ENCODE assay signal across 23 cellular contexts in the genomic region with DNA sequence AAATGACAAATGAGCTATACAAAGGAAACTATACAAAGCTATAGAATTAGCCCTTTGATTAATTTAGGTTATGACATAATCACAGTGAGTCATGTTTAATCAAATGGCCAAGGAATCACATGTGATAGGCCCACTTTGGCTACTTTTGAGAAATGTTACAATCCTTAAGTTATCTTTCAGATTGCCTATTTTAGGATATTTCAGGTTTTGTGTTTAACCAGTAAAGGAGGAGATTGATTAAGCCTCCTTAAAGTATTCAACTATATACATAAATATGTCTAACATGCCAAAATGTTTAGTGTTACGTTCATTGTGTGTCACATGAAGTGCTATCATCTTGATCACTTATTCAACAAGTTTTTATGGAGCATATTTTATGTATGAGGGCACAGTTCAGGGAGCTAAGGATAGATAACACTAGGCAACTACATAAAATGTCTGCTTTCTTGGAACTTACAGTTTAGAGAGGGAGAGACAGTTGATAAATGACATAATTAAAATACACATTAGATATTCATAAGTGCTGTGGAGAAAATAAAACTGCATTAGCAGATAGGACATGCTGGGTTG.
DNase-seq lines count a peak whose midpoint lies in the region; ATAC-seq, FAIRE-seq and TF ChIP-seq lines count a peak whose summit lies in the region.
"Had no signal": no experiment of that assay in that cellular context is flagged by ENCODE, and none has a peak within 500 bp of the region (broad histone marks: within the 10 kb centered on the region; RNA-seq: fewer than 3 reads in every experiment).

No MANE protein-coding gene starts in this region.

- TF ChIP-seq POLR2A in A549 (IDR thresholded peaks at IDR 0.05; ENCODE audit: low read length), result no peak
- TF ChIP-seq POLR2A in IMR-90 (IDR thresholded peaks at IDR 0.05; ENCODE audit: low read depth, low read length), result no peak
- no peak for TF ChIP-seq POLR2A in esophagus muscularis mucosa (IDR thresholded peaks at IDR 0.05; ENCODE audit: low read depth)

- no peak for TF ChIP-seq EP300 in A549 (IDR thresholded peaks at IDR 0.05)
- TF ChIP-seq EP300 in esophagus muscularis mucosa (IDR thresholded peaks at IDR 0.05), result no peak

- in situ Hi-C loops in IMR-90 (cut with MboI; ENCODE audit: low sequenced_read_pairs), result no loop called here

- H3K14ac ChIP-seq in IMR-90 (replicated peaks; ENCODE audit: low read depth, low read length), result peak overlapping the region; percentile 67

- peak overlapping the region; percentile 67 for H3K9ac ChIP-seq in IMR-90 (ENCODE audit: low read depth, low read length)

- peak overlapping the region; percentile 89 for H2BK15ac ChIP-seq in IMR-90 (ENCODE audit: low read depth, low read length)

- no TSS peak for BruUV-seq in IMR-90 (replicated peaks; lab: Mats Ljungman, UMichigan)

- H3K27me3 Mint-ChIP-seq in mesothelial cell of epicardium (ENCODE audit: low read depth), result no peaks in the 10 kb centered on the region
- peaks cover 29% of the 10 kb centered on the region for H3K27me3 Mint-ChIP-seq in activated CD4-positive, alpha-beta memory T cell treated with anti-CD3 and anti-CD28 coated beads, Interleukin-2, amount 10 ng/mL, durations not matched to agents 7 days and 5 days

- H3K9me1 ChIP-seq in IMR-90 (ENCODE audit: insufficient read depth, low read length), result peaks cover 14% of the 10 kb centered on the region

- intact Hi-C loops in IMR-90 (cut with micrococcal nuclease) (loop anchor here (5.0 kb wide), 2 partner anchors 77 to 108 kb away; partner anchors contain the start of gene LTBP1), esophagus muscularis mucosa (cut with DNase I) (no loop called here)

- dilution Hi-C loops in IMR-90 (cut with HindIII; ENCODE audit: low sequenced_read_pairs, unreplicated experiment), result no loop called here

- peak overlapping the region; percentile 91 for H3K23ac ChIP-seq in IMR-90 (ENCODE audit: low read depth, low read length)

- peaks cover 14% of the 10 kb centered on the region for H3K36me3 Mint-ChIP-seq in mesothelial cell of epicardium
- no peaks in the 10 kb centered on the region for H3K36me3 Mint-ChIP-seq in activated CD4-positive, alpha-beta memory T cell treated with anti-CD3 and anti-CD28 coated beads, Interleukin-2, amount 10 ng/mL, durations not matched to agents 7 days and 5 days (ENCODE audit: low read depth)
- H3K36me3 Mint-ChIP-seq: activated CD8-positive, alpha-beta memory T cell treated with anti-CD3 and anti-CD28 coated beads, Interleukin-2, amount 10 ng/mL, durations not matched to agents 7 days and 5 days had no signal

- peak overlapping the region; percentile 30 for H3K27ac Mint-ChIP-seq in mesothelial cell of epicardium
- no peak overlapping the region for H3K27ac Mint-ChIP-seq in activated CD4-positive, alpha-beta memory T cell treated with anti-CD3 and anti-CD28 coated beads, Interleukin-2, amount 10 ng/mL, durations not matched to agents 7 days and 5 days
- H3K27ac Mint-ChIP-seq: activated CD8-positive, alpha-beta memory T cell treated with anti-CD3 and anti-CD28 coated beads, Interleukin-2, amount 10 ng/mL, durations not matched to agents 7 days and 5 days; activated T-helper 2 cell treated with anti-CD3 and anti-CD28 coated beads, Interferon-gamma antibody, Interleukin-2, Interleukin-4, amounts not matched to agents 10 μg/mL and 5 μg/mL and 100 μg/mL, durations not matched to agents 14 hours and 24 hours and 36 hours had no signal

- peak overlapping the region; percentile 71 for H3K4me2 ChIP-seq in A549
- H3K4me2 ChIP-seq in IMR-90 (ENCODE audit: low read depth, low read length), result peak overlapping the region; percentile 25

- H2BK20ac ChIP-seq in IMR-90 (ENCODE audit: low read depth, low read length), result peak overlapping the region; percentile 95

- H4K91ac ChIP-seq in IMR-90 (ENCODE audit: insufficient read depth, low read depth, low read length), result peak overlapping the region; percentile 69

- H4K8ac ChIP-seq in IMR-90 (ENCODE audit: low read depth in 2 of 2, low read length in 2 of 2), result peak overlapping the region; percentile 66 to 86

- 78% methylated on average over 1 of the region's 1 CpG for WGBS in A549 (ENCODE audit: missing lambda C conversion rate)
- no CpG with 5 or more reads among the region's 1 CpG for WGBS in IMR-90 (ENCODE audit: extremely low coverage in 2 of 2, insufficient read length in 1 of 2), 2 experiments
- WGBS in esophagus muscularis mucosa, result 79% methylated on average over 1 of the region's 1 CpG

- H2AFZ ChIP-seq in IMR-90 (replicated peaks; ENCODE audit: low read length, poor library complexity), result no peak overlapping the region

- 0 out of 6 replicates have a peak, but pooled peaks of 1 of the 2 experiments have one; percentile 5 for ATAC-seq in A549
- ATAC-seq in IMR-90 (ENCODE audit: low read depth), result peak; percentile 7; the same call in 1 of the 2 replicates
- ATAC-seq: activated CD8-positive, alpha-beta memory T cell treated with anti-CD3 and anti-CD28 coated beads, Interleukin-2, amount 10 ng/mL, durations not matched to agents 7 days and 5 days had no signal

- H2BK5ac ChIP-seq in IMR-90 (ENCODE audit: low read depth, low read length, poor library complexity, severe bottlenecking), result peak overlapping the region; percentile 91

- H3K9me3 Mint-ChIP-seq in mesothelial cell of epicardium, result peaks cover 5% of the 10 kb centered on the region
- H3K9me3 Mint-ChIP-seq in activated CD4-positive, alpha-beta memory T cell treated with anti-CD3 and anti-CD28 coated beads, Interleukin-2, amount 10 ng/mL, durations not matched to agents 7 days and 5 days, result no peaks in the 10 kb centered on the region
- H3K9me3 Mint-ChIP-seq: activated T-helper 2 cell treated with anti-CD3 and anti-CD28 coated beads, Interferon-gamma antibody, Interleukin-2, Interleukin-4, amounts not matched to agents 10 μg/mL and 5 μg/mL and 100 μg/mL, durations not matched to agents 14 hours and 24 hours and 36 hours had no signal

- CTCF ChIA-PET in A549 (lab: Yijun Ruan, JAX), result interaction anchor here (0.5 to 3.6 kb wide), 6 partner anchors 9 to 422 kb away, joined by 3 to 24 read pairs (median 4); no protein-coding TSS in a partner anchor
- CTCF ChIA-PET in IMR-90 (lab: Yijun Ruan, JAX), result interaction anchor here (2.0 kb wide), 1 partner anchor 10 kb away, joined by 9 read pairs; no protein-coding TSS in a partner anchor
- CTCF ChIA-PET in activated CD4-positive, alpha-beta memory T cell treated with anti-CD3 and anti-CD28 coated beads, Interleukin-2, amount 10 ng/mL, durations not matched to agents 7 days and 5 days (lab: Charles Lee), result no interaction called here

- H3K4me3 Mint-ChIP-seq in mesothelial cell of epicardium, result no peak overlapping the region
- H3K4me3 Mint-ChIP-seq in activated CD4-positive, alpha-beta memory T cell treated with anti-CD3 and anti-CD28 coated beads, Interleukin-2, amount 10 ng/mL, durations not matched to agents 7 days and 5 days, result no peak overlapping the region
- H3K4me3 Mint-ChIP-seq: activated CD8-positive, alpha-beta memory T cell treated with anti-CD3 and anti-CD28 coated beads, Interleukin-2, amount 10 ng/mL, durations not matched to agents 7 days and 5 days had no signal

- TF ChIP-seq RAD21 in A549 (conservative IDR thresholded peaks at IDR 0.05 in 1 of 2, IDR thresholded peaks at IDR 0.05 in 1 of 2), result no peak
- no peak for TF ChIP-seq RAD21 in IMR-90 (IDR thresholded peaks at IDR 0.05; ENCODE audit: low read length)

- FAIRE-seq in A549 (lab: Jason Lieb, UNC), result peak; percentile 84
- FAIRE-seq: H1, urothelium cell line had no signal

- H2BK120ac ChIP-seq in IMR-90 (ENCODE audit: low read depth, low read length), result peak overlapping the region; percentile 84

- POLR2A ChIA-PET in A549 (lab: Yijun Ruan, JAX) (interaction anchor here (0.5 to 0.7 kb wide), 2 partner anchors 79 to 259 kb away, joined by 3 read pairs; no protein-coding TSS in a partner anchor), IMR-90 (lab: Charles Lee; ENCODE audit: unreplicated experiment) (no interaction called here)
- POLR2A ChIA-PET in activated CD4-positive, alpha-beta memory T cell treated with anti-CD3 and anti-CD28 coated beads, Interleukin-2, amount 10 ng/mL, durations not matched to agents 7 days and 5 days (lab: Charles Lee), result no interaction called here

- H4K20me1 ChIP-seq in IMR-90 (ENCODE audit: insufficient read depth, low read length), result no peaks in the 10 kb centered on the region

- H2AK9ac ChIP-seq in IMR-90 (replicated peaks; ENCODE audit: low read depth, low read length, poor library complexity), result no peak overlapping the region

- TF ChIP-seq CTCF in A549 (IDR thresholded peaks at IDR 0.05) (no peak), IMR-90 (conservative IDR thresholded peaks at IDR 0.05; ENCODE audit: low read depth, low read length) (no peak), mesothelial cell of epicardium (IDR thresholded peaks at IDR 0.05; ENCODE audit: unreplicated experiment) (no peak), esophagus muscularis mucosa (IDR thresholded peaks at IDR 0.05) (no peak)

- peak overlapping the region; percentile 96 for H3K18ac ChIP-seq in IMR-90 (ENCODE audit: low read depth, low read length)

- H3K27me3 ChIP-seq in IMR-90 (ENCODE audit: control insufficient read depth, insufficient read depth, low read length), result no peaks in the 10 kb centered on the region
- H3K27me3 ChIP-seq in SJCRH30, result no peaks in the 10 kb centered on the region
- no peaks in the 10 kb centered on the region for H3K27me3 ChIP-seq in esophagus muscularis mucosa

- peaks cover 5% of the 10 kb centered on the region; the same call in 1 of the 3 replicates for H3K9me3 ChIP-seq in A549
- 0 out of 2 replicates have a peak, but pooled peaks cover 3% of the 10 kb centered on the region for H3K9me3 ChIP-seq in IMR-90 (ENCODE audit: control insufficient read depth, insufficient read depth, low read length)
- 0 out of 2 replicates have a peak, but pooled peaks cover 5% of the 10 kb centered on the region for H3K9me3 ChIP-seq in SJCRH30 (replicated peaks)
- H3K9me3 ChIP-seq in esophagus muscularis mucosa, result peaks cover 0 to 8% (median 2%) of the 10 kb centered on the region in 4 donors
- H3K9me3 ChIP-seq: prostate gland had no signal

- H3K36me3 ChIP-seq in IMR-90 (ENCODE audit: control insufficient read depth, insufficient read depth, low read length) (peaks cover 3% of the 10 kb centered on the region; the same call in 1 of the 2 replicates), SJCRH30 (peaks cover 4% of the 10 kb centered on the region; the same call in 1 of the 2 replicates), esophagus muscularis mucosa (no peaks in the 10 kb centered on the region)
- H3K36me3 ChIP-seq: prostate gland had no signal

- H3K4me1 Mint-ChIP-seq in mesothelial cell of epicardium, result peaks cover 36% of the 10 kb centered on the region
- H3K4me1 Mint-ChIP-seq in activated CD4-positive, alpha-beta memory T cell treated with anti-CD3 and anti-CD28 coated beads, Interleukin-2, amount 10 ng/mL, durations not matched to agents 7 days and 5 days, result no peaks in the 10 kb centered on the region

- H2AK5ac ChIP-seq in IMR-90 (ENCODE audit: low read depth, low read length), result peak overlapping the region; percentile 90

- H3K27ac ChIP-seq in A549 (peak overlapping the region; percentile 58 to 69), IMR-90 (ENCODE audit: insufficient read depth, low read length) (peak overlapping the region; percentile 96), SJCRH30 (no peak overlapping the region), esophagus muscularis mucosa (replicated peaks in 1 of 4) (peak overlapping the region in 2 of 4 donors; percentile 20 to 67)

- H3K4ac ChIP-seq in IMR-90 (ENCODE audit: low read depth, low read length), result peak overlapping the region; percentile 89

- H3K79me1 ChIP-seq in IMR-90 (ENCODE audit: low read depth in 1 of 2, low read length in 2 of 2), result peaks cover 14 to 43% of the 10 kb centered on the region in 2 experiments

- H3K4me3 ChIP-seq in A549, result no peak overlapping the region
- no peak overlapping the region for H3K4me3 ChIP-seq in IMR-90 (ENCODE audit: insufficient read depth, low read depth, low read length)
- H3K4me3 ChIP-seq in SJCRH30, result no peak overlapping the region
- no peak overlapping the region for H3K4me3 ChIP-seq in esophagus muscularis mucosa
- H3K4me3 ChIP-seq: prostate gland had no signal

- H3K4me1 ChIP-seq in A549, result peaks cover 44% of the 10 kb centered on the region
- peaks cover 12% of the 10 kb centered on the region for H3K4me1 ChIP-seq in IMR-90 (ENCODE audit: control insufficient read depth, insufficient read depth, low read length)
- H3K4me1 ChIP-seq in SJCRH30, result peaks cover 11% of the 10 kb centered on the region
- H3K4me1 ChIP-seq in esophagus muscularis mucosa, result peaks cover 28 to 36% (median 29%) of the 10 kb centered on the region in 4 donors
- H3K4me1 ChIP-seq: prostate gland had no signal

- peak overlapping the region; percentile 51; the same call in 1 of the 2 replicates for H3K56ac ChIP-seq in IMR-90 (ENCODE audit: extremely low read depth, insufficient read depth, low read length)

- DNase-seq in A549 (ENCODE audit: low read depth in 1 of 2, low spot score in 1 of 2) (no peak), IMR-90 (peak; percentile 34), dermis blood vessel endothelial cell (peak; percentile 43), mesothelial cell of epicardium (ENCODE audit: low spot score in 2 of 2, unreplicated experiment in 2 of 2) (no peak), SJCRH30 (no peak), esophagus muscularis mucosa (ENCODE audit: extremely low spot score) (no peak)
- DNase-seq in activated effector memory CD4-positive, alpha-beta T cell treated with Interleukin-2 at 50 U/mL for 16 hours, result no peak
- DNase-seq in activated CD4-positive, alpha-beta memory T cell treated with anti-CD3 and anti-CD28 coated beads, Interleukin-2, amount 10 ng/mL, durations not matched to agents 7 days and 5 days, result no peak
- DNase-seq: activated CD8-positive, alpha-beta memory T cell treated with anti-CD3 and anti-CD28 coated beads, Interleukin-2, amount 10 ng/mL, durations not matched to agents 7 days and 5 days; C1 segment of cervical spinal cord; central memory CD4-positive, alpha-beta T cell; effector CD4-positive, alpha-beta T cell; mesendoderm; MM.1S; NCI-H187; NCI-H2227 treated with DMSO at 0.1 percent for 48 hours; NCI-H82; stimulated activated CD4-positive, alpha-beta T cell treated with anti-CD3 and anti-CD28 coated beads, Interleukin-12 subunit alpha, Interleukin-12 subunit beta, amount 100 ng/mL, for 4 hours; substantia nigra had no signal

- peak overlapping the region; percentile 87 for H4K5ac ChIP-seq in IMR-90 (ENCODE audit: low read depth, low read length)

Comparison
In these comparisons a context has a peak if more than half of its experiments do, and no peak if none do; other contexts are left out.
1. DNase-seq: peak in IMR-90 (single experiment) and dermis blood vessel endothelial cell (single experiment); none in A549 (0 of 2), mesothelial cell of epicardium (0 of 2), SJCRH30 (0 of 2), activated effector memory CD4-positive, alpha-beta T cell treated with Interleukin-2 at 50 U/mL for 16 hours (single experiment), esophagus muscularis mucosa (single experiment) and activated CD4-positive, alpha-beta memory T cell treated with anti-CD3 and anti-CD28 coated beads, Interleukin-2, amount 10 ng/mL, durations not matched to agents 7 days and 5 days (single experiment).